ENCODE assay signal across 1 cellular context in genomic region chr7:64878684-64879083, GRCh38.
TF ChIP-seq lines count a peak whose summit lies in the region.

No MANE protein-coding gene starts in this region.

TF ChIP-seq in SK-N-SH, 30 proteins besides CTCF, POLR2A, EP300 and RAD21 (continued from another document):
- no peak for TF ChIP-seq SMC3 (IDR thresholded peaks at IDR 0.05; ENCODE audit: low read depth, low read length)
- TF ChIP-seq MXI1 (IDR thresholded peaks at IDR 0.05; ENCODE audit: low read depth, low read length) = no peak
- no peak for TF ChIP-seq POLR2AphosphoS5 (IDR thresholded peaks at IDR 0.05; ENCODE audit: low read depth, low read length)
- TF ChIP-seq CHD2 (IDR thresholded peaks at IDR 0.05; ENCODE audit: low read length, partially characterized antibody) = no peak
